ENCODE assay signal across 12 cellular contexts in genomic region chr3:141049681-141050080, GRCh38. TPM values are rescaled to one million over a fixed set of nuclear protein-coding genes. Genes with fewer than 3 reads are reported as not detected.
DNase-seq lines count a peak whose midpoint lies in the region; ATAC-seq and TF ChIP-seq lines count a peak whose summit lies in the region.
"Had no signal": no experiment of that assay in that cellular context is flagged by ENCODE, and none has a peak within 500 bp of the region (broad histone marks: within the 10 kb centered on the region; RNA-seq: fewer than 3 reads in every experiment).

No MANE protein-coding gene starts in this region.

- H3K27me3 ChIP-seq in aorta (ENCODE audit: control insufficient read depth in 1 of 2, insufficient read depth in 2 of 2, low read length in 1 of 2) = no peaks in the 10 kb centered on the region

- peak overlapping the region; percentile 15 for H3K4me3 Mint-ChIP-seq in glutamatergic neuron (ENCODE audit: unreplicated experiment)

- TF ChIP-seq CTCF in GM12875 (IDR thresholded peaks at IDR 0.05; ENCODE audit: borderline replicate concordance, insufficient read depth, low read depth, low read length) (0 out of 2 replicates have a peak, but pooled peaks have one; percentile 11), glutamatergic neuron (IDR thresholded peaks at IDR 0.05; ENCODE audit: partially characterized antibody, unreplicated experiment) (peak; percentile 36)

- DNase-seq in COLO668 (lab: John Stamatoyannopoulos, UW; ENCODE audit: unreplicated experiment) (peak; percentile 4), RPMI8226 (peak; percentile 61), glutamatergic neuron (no peak), SKM-1 treated with dmso at 0.1 percent for 144 hours (lab: John Stamatoyannopoulos, UW; ENCODE audit: unreplicated experiment) (no peak), aorta (no peak)
- DNase-seq: kidney glomerular epithelial cell, NCI-H226, psoas muscle, T1000 had no signal

- WGBS in aorta, 2 donors = 53% methylated on average over 2 of the region's 2 CpGs

- peaks cover 5% of the 10 kb centered on the region for H3K36me3 Mint-ChIP-seq in glutamatergic neuron (ENCODE audit: unreplicated experiment)

- ATAC-seq in HG02870 (IDR thresholded peaks at IDR 0.05; ENCODE audit: unreplicated experiment) = no peak
- no peak for ATAC-seq in aorta (ENCODE audit: low FRiP score)
- ATAC-seq in GM18873 (IDR thresholded peaks at IDR 0.05; ENCODE audit: low FRiP score, unreplicated experiment) = no peak
- ATAC-seq: psoas muscle had no signal

- H3K4me3 ChIP-seq in GM12875 (ENCODE audit: low read depth, low read length) (no peak overlapping the region), aorta (ENCODE audit: low read length in 2 of 2) (no peak overlapping the region)
- H3K4me3 ChIP-seq: psoas muscle had no signal

- H3K27ac ChIP-seq in aorta (ENCODE audit: low read depth in 1 of 2, low read length in 2 of 2) = no peak overlapping the region
- H3K27ac ChIP-seq: psoas muscle had no signal

- no peaks in the 10 kb centered on the region for H3K9me3 ChIP-seq in aorta (ENCODE audit: control insufficient read depth, low read length)
- H3K9me3 ChIP-seq: psoas muscle had no signal

- H3K27ac Mint-ChIP-seq in glutamatergic neuron (ENCODE audit: unreplicated experiment) = peak overlapping the region; percentile 71

- peaks cover 18% of the 10 kb centered on the region for H3K9me3 Mint-ChIP-seq in glutamatergic neuron (ENCODE audit: unreplicated experiment)

- no peaks in the 10 kb centered on the region for H3K4me1 ChIP-seq in aorta (ENCODE audit: control insufficient read depth in 1 of 2, insufficient read depth in 2 of 2, low read length in 2 of 2)

- H3K27me3 Mint-ChIP-seq in glutamatergic neuron (ENCODE audit: unreplicated experiment) = peaks cover 25% of the 10 kb centered on the region

- intact Hi-C loops in aorta (cut with DNase I) = loop anchor here (5.0 kb wide), 2 partner anchors 43 to 58 kb away; no protein-coding TSS in a partner anchor

- H3K4me1 Mint-ChIP-seq in glutamatergic neuron (ENCODE audit: low read depth, unreplicated experiment) = peaks cover 46% of the 10 kb centered on the region

- H3K36me3 ChIP-seq in aorta (ENCODE audit: control insufficient read depth in 1 of 2, insufficient read depth in 2 of 2, low read length in 1 of 2) = no peaks in the 10 kb centered on the region

RNA-seq across cellular contexts. Expression of gene SPSB4, which starts 1.5 kb away (rescaled TPM):
- total RNA-seq in glutamatergic neuron (ENCODE audit: unreplicated experiment) = 98.4 TPM
- total RNA-seq in aorta = 1 to 10 TPM; 1.0 to 2.0 TPM
- polyA plus RNA-seq in aorta = under 1 TPM in 1 of 2 donors, not detected in 1; 0.13 TPM

Comparison
In these comparisons a context has a peak if more than half of its experiments do, and no peak if none do; other contexts are left out.
1. DNase-seq: peak in COLO668 (single experiment) and RPMI8226 (single experiment); none in glutamatergic neuron (single experiment), SKM-1 treated with dmso at 0.1 percent for 144 hours (single experiment) and aorta (0 of 2).
2. RNA of gene SPSB4, which starts 1.5 kb away (total RNA-seq): 98.4 TPM in glutamatergic neuron (single experiment); 1.0 to 2.0 TPM in aorta; every median in the first group is over 10 times any median in the second.